Comparison of ENCODE assay signal across 22 cellular contexts in the genomic region with DNA sequence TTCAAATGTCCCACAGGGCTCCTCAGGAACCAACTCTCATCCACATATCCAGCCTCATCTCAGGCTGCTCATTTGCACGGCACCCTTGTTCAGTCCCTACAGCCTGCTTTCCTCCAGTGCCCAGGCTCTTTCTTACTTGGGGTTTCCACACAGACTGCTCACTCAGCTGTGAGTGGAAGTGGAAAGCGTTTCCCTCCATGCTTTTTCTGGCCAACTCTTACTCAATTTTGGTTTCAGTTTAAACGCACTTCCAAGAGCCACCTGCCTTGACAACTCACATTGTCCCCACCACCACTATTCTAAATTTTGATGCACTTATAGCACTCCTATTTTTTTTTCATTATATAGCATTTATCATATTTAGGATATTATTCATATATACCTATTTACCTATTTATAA.
"Had no signal": no experiment of that assay in that cellular context is flagged by ENCODE, and none has a peak within 500 bp of the region (broad histone marks: within the 10 kb centered on the region; RNA-seq: fewer than 3 reads in every experiment).

No MANE protein-coding gene starts in this region.

- H3K27me3 ChIP-seq: colonic mucosa, esophagus squamous epithelium, gastrocnemius medialis, heart right ventricle had no signal

- DNase-seq: colonic mucosa; cortex of kidney; effector CD8-positive, alpha-beta T cell; effector memory CD8-positive, alpha-beta T cell; endodermal cell; erythroblast; esophagus squamous epithelium; foreskin fibroblast; foreskin melanocyte; gastrocnemius medialis; glutamatergic neuron; head of caudate nucleus; heart right ventricle; hippocampal formation; left cardiac atrium; left ventricle myocardium inferior; lower lobe of right lung; mesenchymal stem cell; mucosa of descending colon; naive B cell had no signal

- H3K9me3 ChIP-seq: colonic mucosa, esophagus squamous epithelium, gastrocnemius medialis, heart right ventricle, left ventricle myocardium inferior, lower lobe of right lung, mucosa of descending colon had no signal

- H3K27ac ChIP-seq: colonic mucosa, epithelial cell of prostate, esophagus squamous epithelium, gastrocnemius medialis, heart right ventricle, left ventricle myocardium inferior, lower lobe of right lung had no signal

- H3K36me3 ChIP-seq: colonic mucosa, esophagus squamous epithelium, gastrocnemius medialis, heart right ventricle, left ventricle myocardium inferior, lower lobe of right lung had no signal

- H3K4me3 ChIP-seq: colonic mucosa, esophagus squamous epithelium, gastrocnemius medialis, heart right ventricle, left ventricle myocardium inferior, lower lobe of right lung, mucosa of descending colon had no signal

- ATAC-seq: effector memory CD8-positive, alpha-beta T cell; esophagus mucosa; gastrocnemius medialis; heart right ventricle; lower lobe of right lung; mucosa of descending colon had no signal

- H3K4me1 ChIP-seq: colonic mucosa, esophagus squamous epithelium, gastrocnemius medialis, heart right ventricle, left ventricle myocardium inferior, lower lobe of right lung had no signal
